In genomic region chr12:49501895-49502294, GRCh38 we compare ENCODE assay signal across 28 cellular contexts. TPM values are rescaled to one million over a fixed set of nuclear protein-coding genes. Genes with fewer than 3 reads are reported as not detected.
DNase-seq lines count a peak whose midpoint lies in the region; ATAC-seq and TF ChIP-seq lines count a peak whose summit lies in the region.
"Had no signal": no experiment of that assay in that cellular context is flagged by ENCODE, and none has a peak within 500 bp of the region (broad histone marks: within the 10 kb centered on the region; RNA-seq: fewer than 3 reads in every experiment).

No MANE protein-coding gene starts in this region.

- ATAC-seq in activated naive CD8-positive, alpha-beta T cell treated with anti-CD3 and anti-CD28 coated beads, Interleukin-2, amount 50 U/mL, for 24 hours: no peak
- no peak for ATAC-seq in GM21529 (IDR thresholded peaks at IDR 0.05; ENCODE audit: unreplicated experiment)
- no peak for ATAC-seq in HG03175 (IDR thresholded peaks at IDR 0.05; ENCODE audit: unreplicated experiment)
- ATAC-seq: gastroesophageal sphincter; left lung; stimulated activated effector memory CD8-positive, alpha-beta T cell treated with anti-CD3 and anti-CD28 coated beads, Interleukin-12 subunit alpha, Interleukin-12 subunit beta, amount 100 ng/mL, for 72 hours had no signal

- H3K27ac ChIP-seq in brain microvascular endothelial cell (peak overlapping the region; percentile 68), thymus (ENCODE audit: low read depth) (peak overlapping the region; percentile 61)
- H3K27ac ChIP-seq: BLaER1 treated with 17β-estradiol and CSF1 and Interleukin-3, amounts not matched to agents 10 nM and 100 nM; gastroesophageal sphincter; HL-60; left lung; SK-N-MC; suprapubic skin had no signal

- no peak for TF ChIP-seq CTCF in Loucy (conservative IDR thresholded peaks at IDR 0.05; ENCODE audit: low read length)
- no peak for TF ChIP-seq CTCF in brain microvascular endothelial cell (IDR thresholded peaks at IDR 0.05; ENCODE audit: low read depth, low read length, missing control alignments)

- no peak overlapping the region for H3K9ac ChIP-seq in Loucy (ENCODE audit: low read depth, low read length, poor library complexity, severe bottlenecking)
- H3K9ac ChIP-seq: BLaER1 treated with 17β-estradiol and CSF1 and Interleukin-3, amounts not matched to agents 10 nM and 100 nM had no signal

- H3K36me3 ChIP-seq in Loucy (ENCODE audit: insufficient read depth, low read length) (peaks cover 19% of the 10 kb centered on the region; the same call in 1 of the 2 replicates), brain microvascular endothelial cell (replicated peaks) (peaks cover 40% of the 10 kb centered on the region), thymus (ENCODE audit: control insufficient read depth, insufficient read depth) (no peaks in the 10 kb centered on the region)

- DNase-seq in activated naive CD8-positive, alpha-beta T cell treated with anti-CD3 and anti-CD28 coated beads, Interleukin-2, amount 50 U/mL, for 24 hours: no peak
- DNase-seq in brain microvascular endothelial cell (no peak), CD1c-positive myeloid dendritic cell (ENCODE audit: extremely low spot score) (no peak)
- DNase-seq: activated B cell treated with CpG ODN at 0.5 μM for 24 hours; activated CD4-positive, alpha-beta memory T cell treated with anti-CD3 and anti-CD28 coated beads for 36 hours; activated naive CD4-positive, alpha-beta T cell treated with Interleukin-2 at 50 U/mL for 16 hours; aorta; endodermal cell; hypothalamus; left lung; naive B cell; NCI-H1092; NCI-H187; NCI-H526; retina; small intestine had no signal

- no peaks in the 10 kb centered on the region for H3K9me3 Mint-ChIP-seq in activated naive CD8-positive, alpha-beta T cell (ENCODE audit: low read depth)
- no peaks in the 10 kb centered on the region for H3K9me3 Mint-ChIP-seq in activated naive CD8-positive, alpha-beta T cell treated with anti-CD3 and anti-CD28 coated beads, Interleukin-2, amount 50 U/mL, for 24 hours
- H3K9me3 Mint-ChIP-seq: activated B cell treated with CpG ODN at 0.5 μM for 24 hours; activated CD4-positive, alpha-beta memory T cell treated with anti-CD3 and anti-CD28 coated beads for 36 hours; endodermal cell; naive B cell; stimulated activated effector memory CD8-positive, alpha-beta T cell treated with anti-CD3 and anti-CD28 coated beads, Interleukin-12 subunit alpha, Interleukin-12 subunit beta, amount 100 ng/mL, for 72 hours; T-helper 2 cell treated with Interferon-gamma antibody and Interleukin-4, amounts not matched to agents 5 μg/mL and 100 μg/mL, for 36 hours had no signal

- peak overlapping the region; percentile 7 for H3K4me2 ChIP-seq in Loucy (ENCODE audit: low read depth, low read length, poor library complexity, severe bottlenecking)
- H3K4me2 ChIP-seq: BLaER1 treated with 17β-estradiol and CSF1 and Interleukin-3, amounts not matched to agents 10 nM and 100 nM had no signal

- H4K20me1 ChIP-seq in Loucy (ENCODE audit: insufficient read depth, low read length, poor library complexity, severe bottlenecking): no peaks in the 10 kb centered on the region
- H4K20me1 ChIP-seq: BLaER1 treated with 17β-estradiol and CSF1 and Interleukin-3, amounts not matched to agents 10 nM and 100 nM had no signal

- WGBS in thymus: 48% methylated on average over 1 of the region's 1 CpG

- no peaks in the 10 kb centered on the region for H3K27me3 ChIP-seq in Loucy (ENCODE audit: insufficient read depth, low read length, poor library complexity, severe bottlenecking)
- H3K27me3 ChIP-seq in brain microvascular endothelial cell (replicated peaks): no peaks in the 10 kb centered on the region
- H3K27me3 ChIP-seq in thymus (ENCODE audit: control insufficient read depth, insufficient read depth): no peaks in the 10 kb centered on the region
- H3K27me3 ChIP-seq: BLaER1 treated with 17β-estradiol and CSF1 and Interleukin-3, amounts not matched to agents 10 nM and 100 nM; gastroesophageal sphincter; left lung; suprapubic skin had no signal

- no peaks in the 10 kb centered on the region for H3K9me2 ChIP-seq in Loucy (replicated peaks; ENCODE audit: low read depth, low read length)

- H3K4me1 ChIP-seq in Loucy (ENCODE audit: insufficient read depth, low read length, poor library complexity, severe bottlenecking) (peaks cover 4% of the 10 kb centered on the region), thymus (ENCODE audit: control insufficient read depth, insufficient read depth, low read length) (no peaks in the 10 kb centered on the region)
- H3K4me1 ChIP-seq: gastroesophageal sphincter, left lung, suprapubic skin had no signal

- in situ Hi-C loops in brain microvascular endothelial cell (cut with HindIII; ENCODE audit: low pct_ligation_motif_present, low sequenced_read_pairs): loop anchor here (25.0 kb wide), 1 partner anchor 140 kb away; the partner anchor contains the start of gene SPATS2

- H3K27ac Mint-ChIP-seq in activated naive CD8-positive, alpha-beta T cell: peak overlapping the region; percentile 17
- H3K27ac Mint-ChIP-seq in activated naive CD8-positive, alpha-beta T cell treated with anti-CD3 and anti-CD28 coated beads, Interleukin-2, amount 50 U/mL, for 24 hours: no peak overlapping the region
- H3K27ac Mint-ChIP-seq: activated B cell treated with CpG ODN at 0.5 μM for 24 hours; activated CD4-positive, alpha-beta memory T cell treated with anti-CD3 and anti-CD28 coated beads for 36 hours; endodermal cell; stimulated activated effector memory CD8-positive, alpha-beta T cell treated with anti-CD3 and anti-CD28 coated beads, Interleukin-12 subunit alpha, Interleukin-12 subunit beta, amount 100 ng/mL, for 72 hours; T-helper 2 cell treated with Interferon-gamma antibody and Interleukin-4, amounts not matched to agents 5 μg/mL and 100 μg/mL, for 36 hours had no signal

- H3K27me3 Mint-ChIP-seq in activated naive CD8-positive, alpha-beta T cell: no peaks in the 10 kb centered on the region
- H3K27me3 Mint-ChIP-seq in activated naive CD8-positive, alpha-beta T cell treated with anti-CD3 and anti-CD28 coated beads, Interleukin-2, amount 50 U/mL, for 24 hours: no peaks in the 10 kb centered on the region
- H3K27me3 Mint-ChIP-seq: activated B cell treated with CpG ODN at 0.5 μM for 24 hours; activated CD4-positive, alpha-beta memory T cell treated with anti-CD3 and anti-CD28 coated beads for 36 hours; naive B cell had no signal

- no peak overlapping the region for H2AFZ ChIP-seq in Loucy (ENCODE audit: low read length)

- no peak overlapping the region for H3K4me3 ChIP-seq in Loucy (ENCODE audit: low read length, poor library complexity, severe bottlenecking)
- H3K4me3 ChIP-seq in brain microvascular endothelial cell (ENCODE audit: low read depth, low read length): no peak overlapping the region
- H3K4me3 ChIP-seq in thymus (ENCODE audit: low read length): no peak overlapping the region
- H3K4me3 ChIP-seq: BLaER1 treated with 17β-estradiol and CSF1 and Interleukin-3, amounts not matched to agents 10 nM and 100 nM; gastroesophageal sphincter; left lung; SK-N-MC; suprapubic skin had no signal

- no peaks in the 10 kb centered on the region for H3K79me2 ChIP-seq in Loucy (ENCODE audit: insufficient read depth, low read length)

- H3K36me3 Mint-ChIP-seq in activated naive CD8-positive, alpha-beta T cell: peaks cover 8% of the 10 kb centered on the region
- H3K36me3 Mint-ChIP-seq in activated naive CD8-positive, alpha-beta T cell treated with anti-CD3 and anti-CD28 coated beads, Interleukin-2, amount 50 U/mL, for 24 hours (ENCODE audit: low read depth): peaks cover 5% of the 10 kb centered on the region
- H3K36me3 Mint-ChIP-seq: activated CD4-positive, alpha-beta memory T cell treated with anti-CD3 and anti-CD28 coated beads for 36 hours had no signal

- no peak overlapping the region for H3K4me3 Mint-ChIP-seq in activated naive CD8-positive, alpha-beta T cell
- H3K4me3 Mint-ChIP-seq in activated naive CD8-positive, alpha-beta T cell treated with anti-CD3 and anti-CD28 coated beads, Interleukin-2, amount 50 U/mL, for 24 hours: no peak overlapping the region
- H3K4me3 Mint-ChIP-seq: activated B cell treated with CpG ODN at 0.5 μM for 24 hours; activated CD4-positive, alpha-beta memory T cell treated with anti-CD3 and anti-CD28 coated beads for 36 hours; endodermal cell; naive B cell; stimulated activated effector memory CD8-positive, alpha-beta T cell treated with anti-CD3 and anti-CD28 coated beads, Interleukin-12 subunit alpha, Interleukin-12 subunit beta, amount 100 ng/mL, for 72 hours; T-helper 2 cell treated with Interferon-gamma antibody and Interleukin-4, amounts not matched to agents 5 μg/mL and 100 μg/mL, for 36 hours had no signal

- no peaks in the 10 kb centered on the region for H3K9me3 ChIP-seq in Loucy (ENCODE audit: insufficient read depth, low read depth, low read length)
- no peaks in the 10 kb centered on the region for H3K9me3 ChIP-seq in thymus (ENCODE audit: control insufficient read depth)
- H3K9me3 ChIP-seq: BLaER1 treated with 17β-estradiol and CSF1 and Interleukin-3, amounts not matched to agents 10 nM and 100 nM; gastroesophageal sphincter; left lung; suprapubic skin had no signal

- no peaks in the 10 kb centered on the region for H3F3A ChIP-seq in Loucy (ENCODE audit: low read depth)

- H3K4me1 Mint-ChIP-seq in activated naive CD8-positive, alpha-beta T cell (ENCODE audit: low read depth): peaks cover 13% of the 10 kb centered on the region
- H3K4me1 Mint-ChIP-seq in activated naive CD8-positive, alpha-beta T cell treated with anti-CD3 and anti-CD28 coated beads, Interleukin-2, amount 50 U/mL, for 24 hours: peaks cover 8% of the 10 kb centered on the region
- H3K4me1 Mint-ChIP-seq: stimulated activated effector memory CD8-positive, alpha-beta T cell treated with anti-CD3 and anti-CD28 coated beads, Interleukin-12 subunit alpha, Interleukin-12 subunit beta, amount 100 ng/mL, for 72 hours had no signal

RNA-seq across cellular contexts. Expression of gene KCNH3, which starts 36.9 kb away (rescaled TPM):
- 3.3 TPM for polyA plus RNA-seq in thymus
